ENCODE assay signal across 8 cellular contexts in genomic region chr9:113222482-113222841, GRCh38. TPM values are rescaled to one million over a fixed set of nuclear protein-coding genes. Genes with fewer than 3 reads are reported as not detected.
DNase-seq lines count a peak whose midpoint lies in the region; ATAC-seq and TF ChIP-seq lines count a peak whose summit lies in the region.

No MANE protein-coding gene starts in this region.

- H3K9me3 ChIP-seq in iPS-20b (ENCODE audit: insufficient read depth, low read depth, low read length): no peaks in the 10 kb centered on the region
- no peaks in the 10 kb centered on the region for H3K9me3 ChIP-seq in tibial artery

- TF ChIP-seq CTCF in tibial artery (IDR thresholded peaks at IDR 0.05): no peak

- no peak for ATAC-seq in stimulated activated naive CD8-positive, alpha-beta T cell treated with anti-CD3 and anti-CD28 coated beads, Interleukin-15, Interleukin-2, amounts not matched to agents 100 U/mL and 50 U/mL, for 24 hours
- ATAC-seq in GM21529 (IDR thresholded peaks at IDR 0.05; ENCODE audit: unreplicated experiment) (no peak), HG02763 (IDR thresholded peaks at IDR 0.05; ENCODE audit: unreplicated experiment) (no peak)

- H3K9me3 Mint-ChIP-seq in stimulated activated naive CD8-positive, alpha-beta T cell treated with anti-CD3 and anti-CD28 coated beads, Interleukin-15, Interleukin-2, amounts not matched to agents 100 ng/mL and 50 ng/mL, for 24 hours: no peaks in the 10 kb centered on the region
- no peaks in the 10 kb centered on the region for H3K9me3 Mint-ChIP-seq in activated CD4-positive, alpha-beta memory T cell treated with anti-CD3 and anti-CD28 coated beads for 36 hours

- intact Hi-C loops in activated CD4-positive, alpha-beta memory T cell treated with anti-CD3 and anti-CD28 coated beads for 36 hours (cut with micrococcal nuclease): loop anchor here (5.0 kb wide), 1 partner anchor 120 kb away; the partner anchor contains the start of gene WDR31
- intact Hi-C loops in tibial artery (cut with DNase I; ENCODE audit: low total_unique reads): loop anchor here (10.0 kb wide), 1 partner anchor 52 kb away; the partner anchor contains the start of genes CDC26 and PRPF4

- H3K27ac ChIP-seq in iPS-20b (ENCODE audit: low read length) (no peak overlapping the region), tibial artery (peak overlapping the region; percentile 85)

- H3K4me1 Mint-ChIP-seq in stimulated activated naive CD8-positive, alpha-beta T cell treated with anti-CD3 and anti-CD28 coated beads, Interleukin-15, Interleukin-2, amounts not matched to agents 100 ng/mL and 50 ng/mL, for 24 hours (ENCODE audit: low read depth): peaks cover 42% of the 10 kb centered on the region
- H3K4me1 Mint-ChIP-seq in activated CD4-positive, alpha-beta memory T cell treated with anti-CD3 and anti-CD28 coated beads for 36 hours (ENCODE audit: low read depth): peaks cover 30% of the 10 kb centered on the region

- peak overlapping the region; percentile 79; the same call in 1 of the 2 replicates for H3K9ac ChIP-seq in iPS-20b (ENCODE audit: low read depth, low read length)

- CTCF ChIA-PET in activated CD4-positive, alpha-beta memory T cell treated with anti-CD3 and anti-CD28 coated beads for 36 hours (lab: Charles Lee): interaction anchor here (1.1 to 3.5 kb wide), 4 partner anchors 43 to 68 kb away, joined by 3 to 46 read pairs (median 4); partner anchors contain the start of genes CDC26 and PRPF4

- no peaks in the 10 kb centered on the region for H3K27me3 ChIP-seq in iPS-20b (ENCODE audit: insufficient read depth, low read length)
- H3K27me3 ChIP-seq in tibial artery: no peaks in the 10 kb centered on the region

- POLR2A ChIA-PET in activated CD4-positive, alpha-beta memory T cell treated with anti-CD3 and anti-CD28 coated beads for 36 hours (lab: Charles Lee): interaction anchor here (1.7 to 4.7 kb wide), 4 partner anchors 53 to 71 kb away, joined by 4 to 37 read pairs (median 18); partner anchors contain the start of genes CDC26, PRPF4 and SLC31A2

- H3K4me3 Mint-ChIP-seq in stimulated activated naive CD8-positive, alpha-beta T cell treated with anti-CD3 and anti-CD28 coated beads, Interleukin-15, Interleukin-2, amounts not matched to agents 100 ng/mL and 50 ng/mL, for 24 hours: peak overlapping the region; percentile 98
- peak overlapping the region; percentile 94 for H3K4me3 Mint-ChIP-seq in activated CD4-positive, alpha-beta memory T cell treated with anti-CD3 and anti-CD28 coated beads for 36 hours

- H3K36me3 ChIP-seq in iPS-20b (ENCODE audit: insufficient read depth, low read depth, low read length): peaks cover 5% of the 10 kb centered on the region; the same call in 1 of the 2 replicates
- H3K36me3 ChIP-seq in tibial artery: no peaks in the 10 kb centered on the region

- DNase-seq in stimulated activated naive CD8-positive, alpha-beta T cell treated with anti-CD3 and anti-CD28 coated beads, Interleukin-15, Interleukin-2, amounts not matched to agents 100 U/mL and 50 U/mL, for 24 hours: no peak
- DNase-seq in activated CD4-positive, alpha-beta memory T cell treated with anti-CD3 and anti-CD28 coated beads for 36 hours: no peak
- DNase-seq in tibial artery (no peak), A172 (ENCODE audit: low spot score) (no peak)

- peaks cover 14% of the 10 kb centered on the region for H3K4me1 ChIP-seq in iPS-20b (ENCODE audit: insufficient read depth, low read length)
- peaks cover 0 to 38% (median 28%) of the 10 kb centered on the region in 4 donors for H3K4me1 ChIP-seq in tibial artery

- peaks cover 15% of the 10 kb centered on the region for H3K36me3 Mint-ChIP-seq in stimulated activated naive CD8-positive, alpha-beta T cell treated with anti-CD3 and anti-CD28 coated beads, Interleukin-15, Interleukin-2, amounts not matched to agents 100 ng/mL and 50 ng/mL, for 24 hours (ENCODE audit: low read depth)
- peaks cover 10% of the 10 kb centered on the region for H3K36me3 Mint-ChIP-seq in activated CD4-positive, alpha-beta memory T cell treated with anti-CD3 and anti-CD28 coated beads for 36 hours

- H3K4me3 ChIP-seq in iPS-20b (ENCODE audit: low read length) (peak overlapping the region; percentile 86), tibial artery (peak overlapping the region; percentile 75 to 91)

- peak overlapping the region; percentile 96 for H3K27ac Mint-ChIP-seq in stimulated activated naive CD8-positive, alpha-beta T cell treated with anti-CD3 and anti-CD28 coated beads, Interleukin-15, Interleukin-2, amounts not matched to agents 100 ng/mL and 50 ng/mL, for 24 hours
- H3K27ac Mint-ChIP-seq in activated CD4-positive, alpha-beta memory T cell treated with anti-CD3 and anti-CD28 coated beads for 36 hours: no peak overlapping the region

- H3K27me3 Mint-ChIP-seq in stimulated activated naive CD8-positive, alpha-beta T cell treated with anti-CD3 and anti-CD28 coated beads, Interleukin-15, Interleukin-2, amounts not matched to agents 100 ng/mL and 50 ng/mL, for 24 hours: no peaks in the 10 kb centered on the region
- no peaks in the 10 kb centered on the region for H3K27me3 Mint-ChIP-seq in activated CD4-positive, alpha-beta memory T cell treated with anti-CD3 and anti-CD28 coated beads for 36 hours

RNA-seq across cellular contexts. Expression of gene SLC31A1, which starts 1.1 kb away (rescaled TPM):
- total RNA-seq in activated CD4-positive, alpha-beta memory T cell treated with anti-CD3 and anti-CD28 coated beads for 36 hours: 10 to 100 TPM; 12.1 to 12.5 TPM
- total RNA-seq in A172 (2014; rRNA removed; shearing (Covaris generic)): 15.3 and 16.2 TPM in 2 replicates

RNA-seq across cellular contexts. Expression of gene FKBP15, which starts 1.4 kb away (rescaled TPM):
- total RNA-seq in activated CD4-positive, alpha-beta memory T cell treated with anti-CD3 and anti-CD28 coated beads for 36 hours: 10 to 100 TPM; 25.8 to 27.7 TPM
- total RNA-seq in A172 (2014; rRNA removed; shearing (Covaris generic)): 23.7 and 24.3 TPM in 2 replicates

RNA-seq across cellular contexts. Expression of gene CDC26, which starts 52.9 kb away (rescaled TPM):
- total RNA-seq in activated CD4-positive, alpha-beta memory T cell treated with anti-CD3 and anti-CD28 coated beads for 36 hours: 10 to 100 TPM; 49.8 to 50.9 TPM
- 49.2 and 63.4 TPM in 2 replicates for total RNA-seq in A172 (2014; rRNA removed; shearing (Covaris generic))

RNA-seq across cellular contexts. Expression of gene PRPF4, which starts 53.0 kb away (rescaled TPM):
- total RNA-seq in activated CD4-positive, alpha-beta memory T cell treated with anti-CD3 and anti-CD28 coated beads for 36 hours: 10 to 100 TPM; 47.6 to 48.7 TPM
- total RNA-seq in A172 (2014; rRNA removed; shearing (Covaris generic)): 54.3 and 55.8 TPM in 2 replicates
